Comparison of ENCODE assay signal across 1 cellular context in the genomic region with DNA sequence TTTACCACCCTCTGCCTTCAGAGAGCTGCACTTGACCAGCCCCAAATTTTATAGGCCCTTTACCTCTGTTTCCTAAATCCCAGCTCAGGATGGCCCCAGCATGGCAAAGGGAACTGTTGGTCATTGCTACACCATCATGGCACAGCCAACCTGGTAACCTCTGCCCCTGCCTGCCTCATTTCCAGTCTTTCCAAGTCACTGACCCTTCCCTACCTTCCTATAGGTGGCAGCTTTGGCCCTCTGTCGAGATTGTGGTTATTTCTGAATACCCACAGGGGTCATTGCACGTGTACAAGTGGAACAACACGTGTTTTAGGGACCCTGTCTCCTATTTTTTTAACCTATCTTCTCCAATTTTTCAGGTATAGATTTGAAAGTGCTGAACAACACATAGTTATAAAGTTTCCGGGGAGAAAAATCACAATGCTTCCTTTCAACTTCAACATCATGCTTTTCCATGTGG.
TF ChIP-seq lines count a peak whose summit lies in the region.

No MANE protein-coding gene starts in this region.

TF ChIP-seq in GM12878, 131 proteins besides CTCF, POLR2A, EP300 and RAD21 (continued from another document):
- TF ChIP-seq SIX5 (IDR thresholded peaks at IDR 0.05; ENCODE audit: low read depth, low read length, severe bottlenecking) (no peak), TBL1XR1 (IDR thresholded peaks at IDR 0.05; ENCODE audit: low read depth, low read length) (no peak), KDM1A (IDR thresholded peaks at IDR 0.05; ENCODE audit: borderline replicate concordance) (no peak), PAX5 (IDR thresholded peaks at IDR 0.05; ENCODE audit: borderline replicate concordance, low read depth, low read length) (no peak), TCF3 (IDR thresholded peaks at IDR 0.05; ENCODE audit: borderline replicate concordance, insufficient read depth, low read depth, low read length) (no peak), CBX5 (IDR thresholded peaks at IDR 0.05; ENCODE audit: low read depth) (no peak), SUPT20H (IDR thresholded peaks at IDR 0.05; ENCODE audit: borderline replicate concordance, control insufficient read depth, low read depth, low read length) (no peak), MXI1 (IDR thresholded peaks at IDR 0.05; ENCODE audit: low read depth, low read length) (peak; percentile 34; the same call in 1 of the 2 replicates), RFX5 (IDR thresholded peaks at IDR 0.05; ENCODE audit: low read depth, low read length) (no peak), SMC3 (IDR thresholded peaks at IDR 0.05; ENCODE audit: borderline replicate concordance, low read length) (peak; percentile 22; the same call in 1 of the 2 replicates)
- TF ChIP-seq, protein P1, sequence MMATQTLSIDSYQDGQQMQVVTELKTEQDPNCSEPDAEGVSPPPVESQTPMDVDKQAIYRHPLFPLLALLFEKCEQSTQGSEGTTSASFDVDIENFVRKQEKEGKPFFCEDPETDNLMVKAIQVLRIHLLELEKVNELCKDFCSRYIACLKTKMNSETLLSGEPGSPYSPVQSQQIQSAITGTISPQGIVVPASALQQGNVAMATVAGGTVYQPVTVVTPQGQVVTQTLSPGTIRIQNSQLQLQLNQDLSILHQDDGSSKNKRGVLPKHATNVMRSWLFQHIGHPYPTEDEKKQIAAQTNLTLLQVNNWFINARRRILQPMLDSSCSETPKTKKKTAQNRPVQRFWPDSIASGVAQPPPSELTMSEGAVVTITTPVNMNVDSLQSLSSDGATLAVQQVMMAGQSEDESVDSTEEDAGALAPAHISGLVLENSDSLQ (IDR thresholded peaks at IDR 0.05) = no peak
